Comparison of ENCODE assay signal across 9 cellular contexts in genomic region chr6:160102956-160103824, GRCh38. TPM values are rescaled to one million over a fixed set of nuclear protein-coding genes. Genes with fewer than 3 reads are reported as not detected.
DNase-seq lines count a peak whose midpoint lies in the region; ATAC-seq, FAIRE-seq and TF ChIP-seq lines count a peak whose summit lies in the region.
"Had no signal": no experiment of that assay in that cellular context is flagged by ENCODE, and none has a peak within 500 bp of the region (broad histone marks: within the 10 kb centered on the region; RNA-seq: fewer than 3 reads in every experiment).

No MANE protein-coding gene starts in this region.

- peak; percentile 27 to 41 for DNase-seq in A549 (ENCODE audit: low read depth in 1 of 2, low spot score in 1 of 2)
- peak; percentile 12 for DNase-seq in GM04504 (ENCODE audit: low read depth)
- peak; percentile 8 for DNase-seq in NCI-H1694 (lab: John Stamatoyannopoulos, UW)
- peak; percentile 14 to 32 for DNase-seq in T47D (ENCODE audit: low read depth in 1 of 2, low spot score in 1 of 2)
- DNase-seq: gastrocnemius medialis had no signal

- no peak overlapping the region for H3K4me3 Mint-ChIP-seq in nephron

- no peak for FAIRE-seq in A549 (lab: Jason Lieb, UNC)

- no peak overlapping the region for H3K4me3 ChIP-seq in A549
- H3K4me3 ChIP-seq: gastrocnemius medialis had no signal

- WGBS in A549 (ENCODE audit: missing lambda C conversion rate): 72% methylated on average over 11 of the region's 14 CpGs

- no peaks in the 10 kb centered on the region for H3K9me3 Mint-ChIP-seq in nephron

- no peak for TF ChIP-seq POLR2A in A549 (IDR thresholded peaks at IDR 0.05; ENCODE audit: low read length)

- in situ Hi-C loops in T47D (cut with HindIII; ENCODE audit: low pct_unique_long_range_greater_than_20kb, low sequenced_read_pairs): no loop called here

- H3K27ac Mint-ChIP-seq in nephron: no peak overlapping the region

- CTCF ChIA-PET in A549 (lab: Yijun Ruan, JAX): interaction anchor here (1.9 kb wide), 1 partner anchor 15 kb away, joined by 9 read pairs; no protein-coding TSS in a partner anchor

- H3K4me1 Mint-ChIP-seq in nephron: peaks cover 5% of the 10 kb centered on the region

- POLR2A ChIA-PET in A549 (lab: Yijun Ruan, JAX): no interaction called here

- H3K4me2 ChIP-seq in A549: no peak overlapping the region

- no peaks in the 10 kb centered on the region for H3K9me3 ChIP-seq in A549
- H3K9me3 ChIP-seq: gastrocnemius medialis had no signal

- peaks cover 3% of the 10 kb centered on the region for H3K27me3 Mint-ChIP-seq in nephron (ENCODE audit: low read depth)

- peak; percentile 32 to 82; a peak in 4 of 6 replicates for ATAC-seq in A549
- ATAC-seq in GM18520 (IDR thresholded peaks at IDR 0.05; ENCODE audit: unreplicated experiment): no peak
- ATAC-seq in HG03095 (IDR thresholded peaks at IDR 0.05; ENCODE audit: unreplicated experiment): no peak
- ATAC-seq in HG02588 (IDR thresholded peaks at IDR 0.05; ENCODE audit: unreplicated experiment): no peak

- TF ChIP-seq CTCF in A549 (IDR thresholded peaks at IDR 0.05) (peak; percentile 32; the same call in 2 of the 3 replicates), nephron (IDR thresholded peaks at IDR 0.05; ENCODE audit: unreplicated experiment in 3 of 3) (peak in 2 of 3 experiments; percentile 20 to 29)

- peaks cover 69% of the 10 kb centered on the region for H3K36me3 Mint-ChIP-seq in nephron (ENCODE audit: low read depth)

- no peak overlapping the region for H3K27ac ChIP-seq in A549
- H3K27ac ChIP-seq: gastrocnemius medialis had no signal

- H3K4me1 ChIP-seq in A549: peaks cover 5% of the 10 kb centered on the region; the same call in 1 of the 3 replicates
- H3K4me1 ChIP-seq: gastrocnemius medialis had no signal

- peak in 1 of 2 experiments; percentile 38; a peak in 1 of 5 replicates for TF ChIP-seq RAD21 in A549 (conservative IDR thresholded peaks at IDR 0.05 in 1 of 2, IDR thresholded peaks at IDR 0.05 in 1 of 2)

- no peak for TF ChIP-seq EP300 in A549 (IDR thresholded peaks at IDR 0.05)

TF ChIP-seq in A549, 52 proteins besides CTCF, POLR2A, EP300 and RAD21:
- TF ChIP-seq SMC3 (IDR thresholded peaks at IDR 0.05) (peak; percentile 29; the same call in 2 of the 3 replicates), MAZ (IDR thresholded peaks at IDR 0.05; ENCODE audit: borderline replicate concordance, low read depth, low read length) (no peak)

RNA-seq across cellular contexts. Expression of gene SLC22A1, which starts 18.4 kb away (rescaled TPM):
- polyA plus RNA-seq in A549 (2011; rRNA removed) (0.87 and 2.1 TPM in 2 replicates), A549 (2017; fragmentation: RNase III; extraction: RNeasy Plus Mini Kit Qiagen cat#74134 plus additional on column Dnase treatment) (1.6 to 2.1 TPM (median 1.7 TPM) in 3 replicates)
- polyA plus RNA-seq in A549 (2012; cell fraction: cytosol; rRNA removed): 0.79 and 0.93 TPM in 2 replicates
- polyA plus RNA-seq in A549 (2012; cell fraction: nucleus; rRNA removed): 1.2 and 1.3 TPM in 2 replicates
- polyA minus RNA-seq in A549 (2011; rRNA and poly(A)+ RNA removed): 0.44 and 2.1 TPM in 2 replicates

Comparison
In these comparisons a context has a peak if more than half of its experiments do, and no peak if none do; other contexts are left out.
1. ATAC-seq: peak in A549 (2 of 2); none in GM18520 (single experiment), HG03095 (single experiment) and HG02588 (single experiment).
2. Peak in every context shown above with its lines, with median percentiles within 50 percentile points of each other: DNase-seq.